In the genomic region with DNA sequence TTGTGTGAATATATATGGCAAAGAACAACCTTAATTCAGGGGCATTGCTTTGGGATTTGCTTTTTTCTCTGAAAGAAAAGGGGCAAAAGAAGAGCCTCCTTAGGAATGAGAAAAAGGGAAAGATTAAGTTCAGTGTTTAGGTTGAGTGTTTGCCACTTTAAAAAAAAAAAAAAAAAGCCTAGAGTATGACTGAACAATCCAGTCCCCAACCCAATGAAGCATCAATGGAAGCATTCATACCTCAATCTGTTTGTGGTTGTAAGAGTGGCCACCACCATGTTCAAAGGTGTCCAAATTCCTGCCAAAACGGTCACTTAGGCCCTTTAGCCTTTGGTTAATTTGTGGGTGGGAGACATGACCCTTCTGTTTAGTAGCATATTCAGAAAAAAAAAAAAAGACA, we compare ENCODE assay signal across 24 cellular contexts.
DNase-seq lines count a peak whose midpoint lies in the region; TF ChIP-seq lines count a peak whose summit lies in the region.
"Had no signal": no experiment of that assay in that cellular context is flagged by ENCODE, and none has a peak within 500 bp of the region (broad histone marks: within the 10 kb centered on the region; RNA-seq: fewer than 3 reads in every experiment).

No MANE protein-coding gene starts in this region.

- H4K8ac ChIP-seq in trophoblast cell (ENCODE audit: low read depth, low read length) = no peak overlapping the region

- H3K9me3 ChIP-seq in smooth muscle cell (replicated peaks; ENCODE audit: low read depth) (no peaks in the 10 kb centered on the region), trophoblast cell (ENCODE audit: insufficient read depth, low read depth, low read length) (no peaks in the 10 kb centered on the region)
- H3K9me3 ChIP-seq: BE2C had no signal

- H3F3A ChIP-seq in smooth muscle cell (ENCODE audit: low read depth) = no peaks in the 10 kb centered on the region

- no peak overlapping the region for H2BK120ac ChIP-seq in trophoblast cell (ENCODE audit: insufficient read depth, low read length, poor library complexity)

- H3K36me3 ChIP-seq in smooth muscle cell (ENCODE audit: low read depth) (no peaks in the 10 kb centered on the region), trophoblast cell (ENCODE audit: control insufficient read depth in 1 of 2, insufficient read depth in 2 of 2, low read length in 2 of 2) (no peaks in the 10 kb centered on the region)
- H3K36me3 ChIP-seq: BE2C had no signal

- no peak overlapping the region for H3K14ac ChIP-seq in trophoblast cell (ENCODE audit: low read length)

- H3K9ac ChIP-seq in smooth muscle cell (ENCODE audit: low read depth) (no peak overlapping the region), trophoblast cell (ENCODE audit: low read length) (no peak overlapping the region)

- 61% methylated on average over 1 of the region's 1 CpG for WGBS in smooth muscle cell (ENCODE audit: low lambda C conversion rate)
- no CpG with 5 or more reads among the region's 1 CpG for WGBS in trophoblast cell (ENCODE audit: extremely low coverage, insufficient coverage, insufficient read length)

- H2AFZ ChIP-seq in smooth muscle cell (ENCODE audit: low read depth) (no peak overlapping the region), trophoblast cell (ENCODE audit: insufficient read depth, low read length, poor library complexity) (no peak overlapping the region)
- H2AFZ ChIP-seq: GM23338, PC-9 had no signal

- no peak overlapping the region for H3K4ac ChIP-seq in trophoblast cell (ENCODE audit: low read depth, low read length)

- H3K79me2 ChIP-seq in smooth muscle cell (ENCODE audit: low read depth) (no peaks in the 10 kb centered on the region), trophoblast cell (ENCODE audit: control insufficient read depth, insufficient read depth, low read length, poor library complexity) (no peaks in the 10 kb centered on the region)

- no peak overlapping the region for H3K23ac ChIP-seq in trophoblast cell (ENCODE audit: low read length)

- no peak overlapping the region for H3K18ac ChIP-seq in trophoblast cell (ENCODE audit: low read length)

- H4K12ac ChIP-seq in trophoblast cell (ENCODE audit: low read depth, low read length) = no peak overlapping the region

- H3K27ac ChIP-seq in smooth muscle cell (ENCODE audit: low read depth) (peak overlapping the region; percentile 13), trophoblast cell (ENCODE audit: low read depth, low read length) (no peak overlapping the region)
- H3K27ac ChIP-seq: 22Rv1, PC-9 had no signal

- H2AK5ac ChIP-seq in trophoblast cell (ENCODE audit: low read length) = no peak overlapping the region

- no peaks in the 10 kb centered on the region for H3K79me1 ChIP-seq in trophoblast cell (ENCODE audit: low read length)

- H3K27me3 ChIP-seq in smooth muscle cell (ENCODE audit: low read depth) (no peaks in the 10 kb centered on the region), trophoblast cell (ENCODE audit: insufficient read depth, low read length) (no peaks in the 10 kb centered on the region)
- H3K27me3 ChIP-seq: BE2C had no signal

- H2BK5ac ChIP-seq in trophoblast cell (ENCODE audit: low read depth, low read length, poor library complexity) = no peak overlapping the region

- no peaks in the 10 kb centered on the region for H4K20me1 ChIP-seq in smooth muscle cell (ENCODE audit: low read depth)

- H3K4me2 ChIP-seq in smooth muscle cell = peak overlapping the region; percentile 56
- no peak overlapping the region for H3K4me2 ChIP-seq in trophoblast cell (ENCODE audit: low read length)
- H3K4me2 ChIP-seq: GM23338, PC-9 had no signal

- no peak for TF ChIP-seq CTCF in smooth muscle cell (IDR thresholded peaks at IDR 0.05; ENCODE audit: borderline replicate concordance, insufficient read depth, poor library complexity, severe bottlenecking)

- H4K91ac ChIP-seq in trophoblast cell (ENCODE audit: low read depth, low read length) = no peak overlapping the region

- DNase-seq in DMS53 (lab: John Stamatoyannopoulos, UW) (peak; percentile 21), DMS53 treated with DMSO at 0.1 percent for 48 hours (lab: John Stamatoyannopoulos, UW; ENCODE audit: unreplicated experiment) (no peak), HT1080 (ENCODE audit: low read depth) (peak; percentile 21), SK-MEL-5 (ENCODE audit: low read depth, low spot score) (peak; percentile 57), smooth muscle cell (lab: John Stamatoyannopoulos, UW; ENCODE audit: unreplicated experiment) (no peak), hippocampal formation (lab: John Stamatoyannopoulos, UW) (no peak), trophoblast cell (no peak)
- DNase-seq: BE2C; Calu3; CD8-positive, alpha-beta memory T cell; H9; NCI-H1092 treated with DMSO at 0.1 percent for 48 hours; NCI-H1436; NCI-H187; NCI-H2081 treated with DMSO at 0.1 percent for 48 hours; NCI-H524; NCI-H82; NK-92 treated with Interleukin-12 subunit alpha and Interleukin-12 subunit beta, amount 100 ng/mL, for 24 hours; PC-9; RPMI8226; SHP77 had no signal

- H2BK12ac ChIP-seq in trophoblast cell (ENCODE audit: low read length) = no peak overlapping the region

- in situ Hi-C loops in SK-MEL-5 (cut with HindIII; ENCODE audit: low pct_unique_long_range_greater_than_20kb, low sequenced_read_pairs) = no loop called here

- H3K4me3 ChIP-seq in smooth muscle cell = no peak overlapping the region
- no peak overlapping the region for H3K4me3 ChIP-seq in trophoblast cell (ENCODE audit: low read depth, low read length)
- H3K4me3 ChIP-seq: GM23338, PC-9, SK-N-MC had no signal

- H3K4me1 ChIP-seq in smooth muscle cell (ENCODE audit: low read depth) (peaks cover 22% of the 10 kb centered on the region), trophoblast cell (ENCODE audit: control insufficient read depth in 1 of 2, insufficient read depth in 2 of 2, low read length in 2 of 2) (no peaks in the 10 kb centered on the region)
- H3K4me1 ChIP-seq: BE2C had no signal

Comparison
In these comparisons a context has a peak if more than half of its experiments do, and no peak if none do; other contexts are left out.
1. DNase-seq: peak in DMS53 (single experiment), HT1080 (single experiment) and SK-MEL-5 (single experiment); none in DMS53 treated with DMSO at 0.1 percent for 48 hours (single experiment), smooth muscle cell (single experiment), hippocampal formation (0 of 2) and trophoblast cell (0 of 2).